ENCODE assay signal across 8 cellular contexts in the genomic region with DNA sequence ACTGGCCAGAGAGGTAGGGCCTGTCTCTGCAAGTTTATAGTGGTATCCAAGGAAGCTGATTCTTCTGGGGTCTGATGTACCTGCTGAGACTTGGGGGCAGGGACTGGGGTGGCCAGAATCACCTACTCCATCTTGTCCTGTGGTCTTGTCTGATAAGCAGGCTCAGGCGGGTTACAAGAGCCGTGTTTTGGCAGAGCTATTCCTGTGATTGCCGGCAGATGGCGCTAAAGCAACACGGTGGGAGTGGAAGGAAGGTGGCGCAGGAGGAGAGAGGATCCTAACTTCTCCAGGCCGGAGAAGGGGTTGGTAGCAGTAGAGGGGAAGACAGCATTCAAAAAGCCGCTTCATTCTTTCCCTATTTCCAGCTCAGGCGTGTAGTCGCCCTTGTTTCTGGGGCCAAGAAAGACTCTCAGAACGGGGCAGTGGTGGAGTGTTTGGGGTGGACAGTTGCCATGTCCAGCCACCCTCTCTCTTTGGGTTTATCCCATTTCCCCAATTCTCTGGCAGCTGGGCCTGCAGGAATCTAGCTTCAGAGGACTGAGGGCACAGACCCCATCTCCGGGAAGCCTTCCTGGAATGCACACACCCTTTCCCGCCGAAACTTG. TPM values are rescaled to one million over a fixed set of nuclear protein-coding genes. Genes with fewer than 3 reads are reported as not detected.
DNase-seq lines count a peak whose midpoint lies in the region; ATAC-seq, FAIRE-seq and TF ChIP-seq lines count a peak whose summit lies in the region.

No MANE protein-coding gene starts in this region.

- H3K27me3 Mint-ChIP-seq in T-cell = peaks cover 3 to 19% of the 10 kb centered on the region in 2 donors

- CTCF ChIA-PET in A673 (lab: Charles Lee) (interaction anchor here (0.6 to 3.4 kb wide), 17 partner anchors 9 to 481 kb away, joined by 3 to 101 read pairs (median 4); partner anchors contain the start of gene CHRM1), T-cell (lab: Charles Lee) (interaction anchor here (0.6 to 4.1 kb wide), 18 partner anchors 9 to 730 kb away, joined by 3 to 58 read pairs (median 6); no protein-coding TSS in a partner anchor)

- POLR2A ChIA-PET in A673 (lab: Charles Lee; ENCODE audit: low non-redundant PET) = no interaction called here
- POLR2A ChIA-PET in T-cell (lab: Charles Lee) = no interaction called here

- peak; percentile 70 to 76 (median 73) for ATAC-seq in T-cell (replicated peaks in 1 of 4)
- peak; percentile 80 to 84 for ATAC-seq in left cardiac atrium
- ATAC-seq in HG03439 (IDR thresholded peaks at IDR 0.05; ENCODE audit: unreplicated experiment) = no peak

- no peak overlapping the region for H3K27ac ChIP-seq in A673 (ENCODE audit: low read depth, low read length, poor library complexity, severe bottlenecking)
- H3K27ac ChIP-seq in adrenal gland = no peak overlapping the region

- no TSS peak for BruUV-seq in A673 (replicated peaks; lab: Mats Ljungman, UMichigan)

- H3K27ac Mint-ChIP-seq in T-cell = no peak overlapping the region

- H3K4me1 Mint-ChIP-seq in T-cell = peaks cover 0 to 2% (median 2%) of the 10 kb centered on the region in 3 donors

- FAIRE-seq in GM18507 (lab: Jason Lieb, UNC) = peak; percentile 86

- peak; percentile 93 for DNase-seq in A673 (ENCODE audit: low spot score)
- peak; percentile 55 for DNase-seq in GM18507 (ENCODE audit: extremely low spot score, insufficient read length, low read depth)
- DNase-seq in NCI-H1105 treated with DMSO at 0.1 percent for 48 hours (lab: John Stamatoyannopoulos, UW) = peak; percentile 61
- peak; percentile 25 to 78 (median 68) for DNase-seq in T-cell
- DNase-seq in adrenal gland = peak; percentile 66 to 93 (median 78)
- DNase-seq in left cardiac atrium = peak; percentile 77
- no peak for DNase-seq in retinal pigment epithelial cell (ENCODE audit: low read depth)

- H3K36me3 Mint-ChIP-seq in T-cell = no peaks in the 10 kb centered on the region

- H3K4me3 ChIP-seq in A673 (ENCODE audit: low read depth, low read length, poor library complexity, severe bottlenecking) (no peak overlapping the region), adrenal gland (no peak overlapping the region), retinal pigment epithelial cell (ENCODE audit: low read length) (no peak overlapping the region)

- WGBS in adrenal gland, 4 donors = 15 to 20% (median 16%) methylated on average over 13 to 14 of the region's 14 CpGs

- no peaks in the 10 kb centered on the region for H3K9me3 ChIP-seq in A673 (ENCODE audit: low read depth, low read length, poor library complexity, severe bottlenecking)
- H3K9me3 ChIP-seq in adrenal gland (replicated peaks in 1 of 3) = no peaks in the 10 kb centered on the region

- peaks cover 8% of the 10 kb centered on the region for H3K4me1 ChIP-seq in A673 (ENCODE audit: insufficient read depth, low read length, poor library complexity, severe bottlenecking)
- H3K4me1 ChIP-seq in adrenal gland (replicated peaks in 1 of 2) = no peaks in the 10 kb centered on the region

- H3K4me3 Mint-ChIP-seq in T-cell = no peak overlapping the region

- intact Hi-C loops in A673 (cut with micrococcal nuclease; ENCODE audit: unreplicated experiment) = loop anchor here (1.0 kb wide), 1 partner anchor 118 kb away; no protein-coding TSS in a partner anchor
- intact Hi-C loops in adrenal gland (cut with DNase I) = loop anchor here (1.0 to 10.0 kb wide), 4 partner anchors 113 to 309 kb away; no protein-coding TSS in a partner anchor
- intact Hi-C loops in left cardiac atrium (cut with DNase I) = loop anchor here (1.0 to 5.0 kb wide), 3 partner anchors 71 to 118 kb away; no protein-coding TSS in a partner anchor

- no peak for TF ChIP-seq POLR2A in adrenal gland (IDR thresholded peaks at IDR 0.05)

- peak; percentile 100 for TF ChIP-seq CTCF in A673 (conservative IDR thresholded peaks at IDR 0.05; ENCODE audit: low read depth, low read length)
- peak; percentile 97 to 99 (median 99) for TF ChIP-seq CTCF in adrenal gland (IDR thresholded peaks at IDR 0.05)
- peak; percentile 100 for TF ChIP-seq CTCF in retinal pigment epithelial cell (conservative IDR thresholded peaks at IDR 0.05; ENCODE audit: low read depth, low read length)

- H3K27me3 ChIP-seq in A673 (replicated peaks; ENCODE audit: insufficient read depth, low read depth, low read length, poor library complexity) (no peaks in the 10 kb centered on the region), adrenal gland (no peaks in the 10 kb centered on the region)

- H3K36me3 ChIP-seq in A673 (ENCODE audit: insufficient read depth, low read length, poor library complexity, severe bottlenecking) (no peaks in the 10 kb centered on the region), adrenal gland (replicated peaks in 1 of 2) (no peaks in the 10 kb centered on the region)

- H3K9me3 Mint-ChIP-seq in T-cell = no peaks in the 10 kb centered on the region

RNA-seq across cellular contexts. Expression of gene CHRM1, which starts 15.1 kb away (rescaled TPM):
- total RNA-seq in A673 (2021) (0.17 and 0.41 TPM in 2 replicates), T-cell (not detected), adrenal gland (1 to 10 TPM in 2 of 8 donors, under 1 TPM in 1, not detected in 5; 0.94 to 3.0 (median 2.8) TPM), left cardiac atrium (not detected)
- 1 to 10 TPM; 1.4 to 3.8 (median 1.8) TPM for polyA plus RNA-seq in adrenal gland

RNA-seq across cellular contexts. Expression of gene SLC3A2, which starts 25.3 kb away (rescaled TPM):
- total RNA-seq in A673 (2021) (480 and 511 TPM in 2 replicates), T-cell (100 to 1,000 TPM; 178 to 248 (median 237) TPM), adrenal gland (100 to 1,000 TPM; 103 to 398 (median 164) TPM), left cardiac atrium (10 to 100 TPM; 45.2 to 91.2 TPM)
- 100 to 1,000 TPM; 123 to 221 (median 155) TPM for polyA plus RNA-seq in adrenal gland
